Comparison of ENCODE assay signal across 25 cellular contexts in the genomic region with DNA sequence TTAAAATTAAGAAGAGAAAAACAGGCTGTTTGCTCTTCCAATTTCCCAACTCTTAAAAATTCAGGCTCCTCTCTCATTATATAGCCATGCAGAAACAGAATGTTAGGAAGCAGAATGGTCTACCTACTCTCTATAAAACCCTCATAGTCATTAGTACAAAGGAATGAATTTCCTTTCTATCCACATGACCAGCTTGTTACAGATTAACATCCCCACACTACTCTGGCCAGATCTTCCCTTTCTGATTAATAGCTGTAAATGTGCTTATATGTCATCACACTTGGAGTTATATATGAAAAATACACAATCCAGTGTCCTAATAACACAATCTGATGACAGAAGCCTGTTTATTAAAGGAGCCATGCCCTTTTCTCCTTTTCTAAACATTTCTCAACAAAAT.
"Had no signal": no experiment of that assay in that cellular context is flagged by ENCODE, and none has a peak within 500 bp of the region (broad histone marks: within the 10 kb centered on the region; RNA-seq: fewer than 3 reads in every experiment).

No MANE protein-coding gene starts in this region.

- ATAC-seq: activated CD8-positive, alpha-beta memory T cell treated with anti-CD3 and anti-CD28 coated beads, Interleukin-2, amount 10 ng/mL, durations not matched to agents 7 days and 5 days; esophagus mucosa; left cardiac atrium; natural killer cell; psoas muscle; right cardiac atrium; T-helper 17 cell had no signal

- DNase-seq: activated CD4-positive, alpha-beta memory T cell treated with anti-CD3 and anti-CD28 coated beads for 36 hours; activated CD4-positive, alpha-beta T cell treated with anti-CD3 and anti-CD28 coated beads for 48 hours; activated CD4-positive, CD25-positive, alpha-beta regulatory T cell; activated CD8-positive, alpha-beta memory T cell treated with anti-CD3 and anti-CD28 coated beads, Interleukin-2, amount 10 ng/mL, durations not matched to agents 7 days and 5 days; activated gamma-delta T cell; activated T-cell treated with anti-CD3 and anti-CD28 coated beads for 4 hours; aorta; brain microvascular endothelial cell; caudate nucleus; effector CD4-positive, alpha-beta T cell; foreskin melanocyte; glutamatergic neuron; hippocampal formation; left cardiac atrium; midbrain; natural killer cell; psoas muscle; right cardiac atrium; stimulated activated CD4-positive, alpha-beta T cell treated with anti-CD3 and anti-CD28 coated beads, Interleukin-12 subunit alpha, Interleukin-12 subunit beta, amount 100 ng/mL, for 4 hours; substantia nigra; SW 1271; T-helper 17 cell; thyroid gland had no signal

- H3K9me3 ChIP-seq: psoas muscle, thyroid gland had no signal

- H3K4me1 ChIP-seq: psoas muscle had no signal

- H3K36me3 ChIP-seq: brain microvascular endothelial cell had no signal

- H3K27ac ChIP-seq: brain microvascular endothelial cell, psoas muscle, thyroid gland had no signal

- H3K4me3 ChIP-seq: lung, psoas muscle, thyroid gland had no signal

- H3K27me3 ChIP-seq: brain microvascular endothelial cell, thyroid gland had no signal
